Comparison of ENCODE assay signal across 23 cellular contexts in genomic region chr1:22575532-22576147, GRCh38. TPM values are rescaled to one million over a fixed set of nuclear protein-coding genes. Genes with fewer than 3 reads are reported as not detected.
"Had no signal": no experiment of that assay in that cellular context is flagged by ENCODE, and none has a peak within 500 bp of the region (broad histone marks: within the 10 kb centered on the region; RNA-seq: fewer than 3 reads in every experiment).

No MANE protein-coding gene starts in this region.

- H3K27ac Mint-ChIP-seq: activated CD4-positive, alpha-beta memory T cell treated with anti-CD3 and anti-CD28 coated beads for 36 hours; activated naive CD4-positive, alpha-beta T cell treated with anti-CD3 and anti-CD28 coated beads, Interleukin-2, amount 10 ng/mL, durations not matched to agents 7 days and 5 days; activated T-cell treated with anti-CD3 and anti-CD28 coated beads, Interleukin-2, amount 50 U/mL, for 72 hours; stimulated activated effector memory CD8-positive, alpha-beta T cell treated with anti-CD3 and anti-CD28 coated beads, Interleukin-12 subunit alpha, Interleukin-12 subunit beta, amount 100 ng/mL, for 72 hours; T-helper 2 cell treated with Interferon-gamma antibody and Interleukin-4, amounts not matched to agents 5 μg/mL and 100 μg/mL, for 36 hours had no signal

- H3K4me1 ChIP-seq: heart left ventricle, lower lobe of right lung, tibial artery, uterus had no signal

- H3K4me3 Mint-ChIP-seq: activated CD4-positive, alpha-beta memory T cell treated with anti-CD3 and anti-CD28 coated beads for 36 hours; activated naive CD4-positive, alpha-beta T cell treated with anti-CD3 and anti-CD28 coated beads, Interleukin-2, amount 10 ng/mL, durations not matched to agents 7 days and 5 days; activated T-cell treated with anti-CD3 and anti-CD28 coated beads, Interleukin-2, amount 50 U/mL, for 72 hours; stimulated activated effector memory CD8-positive, alpha-beta T cell treated with anti-CD3 and anti-CD28 coated beads, Interleukin-12 subunit alpha, Interleukin-12 subunit beta, amount 100 ng/mL, for 72 hours; stimulated activated naive CD8-positive, alpha-beta T cell treated with anti-CD3 and anti-CD28 coated beads, Interleukin-15, amount 100 ng/mL, for 72 hours; T-helper 2 cell treated with Interferon-gamma antibody and Interleukin-4, amounts not matched to agents 5 μg/mL and 100 μg/mL, for 36 hours had no signal

- H3K27ac ChIP-seq: heart left ventricle, lower lobe of right lung, tibial artery, uterus had no signal

- H3K27me3 ChIP-seq: uterus had no signal

- DNase-seq: activated CD4-positive, alpha-beta memory T cell treated with anti-CD3 and anti-CD28 coated beads for 36 hours; activated CD4-positive, alpha-beta T cell treated with anti-CD3 and anti-CD28 coated beads for 4 hours; activated CD4-positive, CD25-positive, alpha-beta regulatory T cell; activated effector memory CD4-positive, alpha-beta T cell treated with Interleukin-2 at 50 U/mL for 16 hours; activated naive CD4-positive, alpha-beta T cell treated with anti-CD3 and anti-CD28 coated beads, Interleukin-2, amount 10 ng/mL, durations not matched to agents 7 days and 5 days; activated T-cell treated with anti-CD3 and anti-CD28 coated beads, Interleukin-2, amount 50 U/mL, for 72 hours; amygdala; heart left ventricle; lower lobe of right lung; mesendoderm; mucosa of descending colon; nucleus accumbens; small intestine; stimulated activated CD4-positive, alpha-beta T cell treated with anti-CD3 and anti-CD28 coated beads, Interleukin-2, amount 100 ng/mL, for 24 hours; stimulated activated naive CD8-positive, alpha-beta T cell treated with anti-CD3 and anti-CD28 coated beads, Interleukin-15, amount 100 ng/mL, for 72 hours; tibial artery; uterus had no signal

- H3K4me1 Mint-ChIP-seq: activated naive CD4-positive, alpha-beta T cell treated with anti-CD3 and anti-CD28 coated beads, Interleukin-2, amount 10 ng/mL, durations not matched to agents 7 days and 5 days; stimulated activated naive CD8-positive, alpha-beta T cell treated with anti-CD3 and anti-CD28 coated beads, Interleukin-15, amount 100 ng/mL, for 72 hours had no signal

- H3K36me3 ChIP-seq: heart left ventricle, lower lobe of right lung, tibial artery, uterus had no signal

- H3K9me3 Mint-ChIP-seq: stimulated activated effector memory CD8-positive, alpha-beta T cell treated with anti-CD3 and anti-CD28 coated beads, Interleukin-12 subunit alpha, Interleukin-12 subunit beta, amount 100 ng/mL, for 72 hours had no signal

- H3K9me3 ChIP-seq: heart left ventricle, lower lobe of right lung, mucosa of descending colon, tibial artery, uterus had no signal

- ATAC-seq: activated T-cell treated with anti-CD3 and anti-CD28 coated beads, Interleukin-2, amount 50 U/mL, for 72 hours; lower lobe of right lung; mucosa of descending colon; sciatic nerve; stimulated activated effector memory CD8-positive, alpha-beta T cell treated with anti-CD3 and anti-CD28 coated beads, Interleukin-12 subunit alpha, Interleukin-12 subunit beta, amount 100 ng/mL, for 72 hours; stimulated activated naive CD8-positive, alpha-beta T cell treated with anti-CD3 and anti-CD28 coated beads, Interleukin-15, amount 100 ng/mL, for 72 hours had no signal

- H3K36me3 Mint-ChIP-seq: activated CD4-positive, alpha-beta memory T cell treated with anti-CD3 and anti-CD28 coated beads for 36 hours; stimulated activated effector memory CD8-positive, alpha-beta T cell treated with anti-CD3 and anti-CD28 coated beads, Interleukin-12 subunit alpha, Interleukin-12 subunit beta, amount 100 ng/mL, for 72 hours had no signal

- H3K4me3 ChIP-seq: heart left ventricle, lower lobe of right lung, mucosa of descending colon, tibial artery, uterus had no signal

- H3K27me3 Mint-ChIP-seq: activated naive CD4-positive, alpha-beta T cell treated with anti-CD3 and anti-CD28 coated beads, Interleukin-2, amount 10 ng/mL, durations not matched to agents 7 days and 5 days had no signal

RNA-seq across cellular contexts. Expression of gene EPHA8, which starts 12.4 kb away (rescaled TPM):
- total RNA-seq: activated CD4-positive, alpha-beta memory T cell treated with anti-CD3 and anti-CD28 coated beads for 36 hours; activated T-cell treated with anti-CD3 and anti-CD28 coated beads, Interleukin-2, amount 50 U/mL, for 72 hours; bronchial epithelial cell; epithelial cell of proximal tubule; fibroblast of villous mesenchyme; lower lobe of right lung; mucosa of descending colon; sciatic nerve had no signal
- polyA plus RNA-seq: heart left ventricle had no signal
